20 cellular contexts compared by ENCODE assay signal in the genomic region with DNA sequence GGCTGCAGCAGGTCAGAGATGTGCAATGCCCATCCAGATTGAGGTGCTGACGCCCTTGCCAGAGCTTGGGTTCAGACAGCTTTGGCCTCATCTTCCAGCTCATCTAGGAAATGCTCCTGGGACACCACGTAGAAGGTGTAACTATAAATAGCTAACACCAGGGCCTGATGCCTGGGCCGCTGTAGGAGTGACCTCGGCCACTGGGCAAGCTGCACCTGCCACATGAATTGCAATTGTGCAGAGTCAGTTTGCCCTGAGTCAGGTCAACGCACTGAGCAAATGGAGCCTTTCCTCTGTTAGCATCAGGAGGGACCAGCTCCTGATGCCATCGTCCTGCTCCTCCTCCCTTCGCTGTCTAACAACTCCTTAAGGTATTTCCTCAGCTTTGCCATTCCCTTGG.
"Had no signal": no experiment of that assay in that cellular context is flagged by ENCODE, and none has a peak within 500 bp of the region (broad histone marks: within the 10 kb centered on the region; RNA-seq: fewer than 3 reads in every experiment).

No MANE protein-coding gene starts in this region.

- H3K27me3 ChIP-seq: breast epithelium, pancreas, right atrium auricular region, upper lobe of right lung had no signal

- H3K36me3 ChIP-seq: breast epithelium, pancreas, right atrium auricular region, upper lobe of right lung had no signal

- H3K9me3 ChIP-seq: breast epithelium, pancreas, right atrium auricular region, upper lobe of right lung had no signal

- H3K27ac ChIP-seq: breast epithelium, pancreas, right atrium auricular region, upper lobe of right lung had no signal

- H3K4me1 ChIP-seq: breast epithelium, pancreas had no signal

- H3K4me3 ChIP-seq: breast epithelium, pancreas, right atrium auricular region, upper lobe of right lung had no signal

- ATAC-seq: activated CD4-positive, alpha-beta T cell treated with anti-CD3 and anti-CD28 coated beads for 36 hours; activated CD8-positive, alpha-beta memory T cell treated with anti-CD3 and anti-CD28 coated beads, Interleukin-2, amount 10 ng/mL, durations not matched to agents 7 days and 5 days; activated CD8-positive, alpha-beta T cell treated with anti-CD3 and anti-CD28 coated beads, Interleukin-2, amount 10 ng/mL, durations not matched to agents 7 days and 5 days; activated naive CD8-positive, alpha-beta T cell treated with anti-CD3 and anti-CD28 coated beads, Interleukin-2, amount 50 U/mL, for 24 hours; pancreas; stimulated activated effector memory CD8-positive, alpha-beta T cell treated with anti-CD3 and anti-CD28 coated beads, Interleukin-12 subunit alpha, Interleukin-12 subunit beta, amount 100 ng/mL, for 72 hours; upper lobe of right lung had no signal

- DNase-seq: activated CD4-positive, alpha-beta T cell treated with anti-CD3 and anti-CD28 coated beads for 36 hours; activated CD4-positive, CD25-positive, alpha-beta regulatory T cell; activated CD8-positive, alpha-beta memory T cell treated with anti-CD3 and anti-CD28 coated beads, Interleukin-2, amount 10 ng/mL, durations not matched to agents 7 days and 5 days; activated CD8-positive, alpha-beta T cell treated with anti-CD3 and anti-CD28 coated beads, Interleukin-2, amount 10 ng/mL, durations not matched to agents 7 days and 5 days; activated naive CD8-positive, alpha-beta T cell treated with anti-CD3 and anti-CD28 coated beads, Interleukin-2, amount 50 U/mL, for 24 hours; activated T-cell treated with anti-CD3 and anti-CD28 coated beads, Interleukin-2, amount 50 U/mL, for 48 hours; amygdala; effector memory CD4-positive, alpha-beta T cell; glutamatergic neuron; mammary epithelial cell; naive B cell; nephron progenitor cell; pancreas; stimulated activated CD4-positive, alpha-beta T cell treated with anti-CD3 and anti-CD28 coated beads, Interleukin-12 subunit alpha, Interleukin-12 subunit beta, amount 100 ng/mL, for 4 hours; stimulated activated CD4-positive, alpha-beta T cell treated with anti-CD3 and anti-CD28 coated beads, Interleukin-4, amount 100 ng/mL, for 24 hours; substantia nigra; upper lobe of right lung had no signal
